ENCODE assay signal across 15 cellular contexts in the genomic region with DNA sequence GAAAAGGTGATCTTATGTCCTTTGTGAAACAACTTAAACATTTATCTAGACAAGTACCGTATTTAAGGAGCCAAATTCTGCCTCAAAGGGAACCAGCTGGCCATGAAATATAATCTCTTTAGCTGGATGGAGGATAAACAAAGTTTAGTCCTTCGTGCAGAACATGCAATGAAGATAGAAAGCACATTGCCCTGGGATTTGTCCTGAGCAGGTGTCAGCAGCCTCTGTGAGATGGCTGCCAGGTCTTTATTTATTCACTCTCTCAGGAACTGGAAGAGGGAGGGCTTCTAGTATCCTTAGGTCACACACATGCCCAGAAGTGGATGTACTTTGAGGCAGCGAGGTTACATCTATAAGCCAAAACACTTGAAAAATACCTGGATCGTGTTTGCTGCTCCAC. TPM values are rescaled to one million over a fixed set of nuclear protein-coding genes. Genes with fewer than 3 reads are reported as not detected.
DNase-seq lines count a peak whose midpoint lies in the region; ATAC-seq, FAIRE-seq and TF ChIP-seq lines count a peak whose summit lies in the region.
"Had no signal": no experiment of that assay in that cellular context is flagged by ENCODE, and none has a peak within 500 bp of the region (broad histone marks: within the 10 kb centered on the region; RNA-seq: fewer than 3 reads in every experiment).

No MANE protein-coding gene starts in this region.

- H3K9ac ChIP-seq in H1 (replicated peaks in 1 of 4; ENCODE audit: extremely low read depth in 1 of 4, low read depth in 3 of 4, low read length in 3 of 4) = no peak overlapping the region

- TF ChIP-seq CTCF in right atrium auricular region (IDR thresholded peaks at IDR 0.05) (no peak), H1 (IDR thresholded peaks at IDR 0.05; ENCODE audit: control extremely low read depth in 1 of 3, insufficient read depth in 1 of 3, low read depth in 1 of 3, low read length in 3 of 3) (no peak), upper lobe of right lung (IDR thresholded peaks at IDR 0.05) (no peak), lower leg skin (IDR thresholded peaks at IDR 0.05) (no peak)

- no peak overlapping the region for H3K27ac ChIP-seq in right atrium auricular region
- H3K27ac ChIP-seq in H1 (ENCODE audit: low read depth, low read length) = no peak overlapping the region
- no peak overlapping the region for H3K27ac ChIP-seq in upper lobe of right lung
- H3K27ac ChIP-seq: Peyer's patch, tibial nerve had no signal

- H3K9me3 ChIP-seq in right atrium auricular region (peaks cover 0 to 9% of the 10 kb centered on the region in 2 donors), H1 (ENCODE audit: insufficient read depth in 2 of 2, low read depth in 1 of 2, low read length in 1 of 2) (no peaks in the 10 kb centered on the region), upper lobe of right lung (no peaks in the 10 kb centered on the region)
- H3K9me3 ChIP-seq: Peyer's patch had no signal

- no peak overlapping the region for H2BK20ac ChIP-seq in H1 (ENCODE audit: low read length)

- WGBS in H1 (ENCODE audit: extremely low coverage in 1 of 2, insufficient coverage in 1 of 2, insufficient read length in 1 of 2, insufficient replicate concordance in 2 of 2, low coverage in 1 of 2, low lambda C conversion rate in 2 of 2, missing lambda C conversion rate in 1 of 2), 2 experiments = 92% methylated on average over 4 of the region's 4 CpGs; no CpG with 5 or more reads in 1 of the 2 experiments
- WGBS in lower leg skin, 2 donors = 77 to 78% methylated on average over 4 of the region's 4 CpGs

- H4K8ac ChIP-seq in H1 (ENCODE audit: extremely low read depth, insufficient read depth, low read length) = no peak overlapping the region

- no peak overlapping the region for H3K4ac ChIP-seq in H1 (replicated peaks; ENCODE audit: insufficient read length, low read depth, low read length)

- POLR2A ChIA-PET in H1 (lab: Charles Lee; ENCODE audit: partially characterized antibody) = no interaction called here

- no peak overlapping the region for H3K18ac ChIP-seq in H1 (ENCODE audit: extremely low read depth, low read length)

- H2BK120ac ChIP-seq in H1 (replicated peaks; ENCODE audit: low read depth, low read length) = no peak overlapping the region

- H3K23me2 ChIP-seq in H1 (ENCODE audit: low read depth, low read length) = no peaks in the 10 kb centered on the region

- H4K5ac ChIP-seq in H1 (ENCODE audit: insufficient read length, low read depth, low read length) = no peak overlapping the region

- H3K4me3 ChIP-seq in right atrium auricular region = no peak overlapping the region
- H3K4me3 ChIP-seq in H1 (ENCODE audit: extremely low read depth in 1 of 4, insufficient read depth in 2 of 4, low read depth in 3 of 4, low read length in 4 of 4) = no peak overlapping the region
- no peak overlapping the region for H3K4me3 ChIP-seq in upper lobe of right lung
- H3K4me3 ChIP-seq in lower leg skin (ENCODE audit: low read depth, poor library complexity, severe bottlenecking) = no peak overlapping the region
- H3K4me3 ChIP-seq: Peyer's patch, tibial nerve had no signal

- no peak overlapping the region for H2BK12ac ChIP-seq in H1 (ENCODE audit: low read depth, low read length)

- CTCF ChIA-PET in H1 (lab: Charles Lee; ENCODE audit: partially characterized antibody) = interaction anchor here (1.3 to 1.8 kb wide), 2 partner anchors 10 to 16 kb away, joined by 4 to 5 read pairs; no protein-coding TSS in a partner anchor

- peaks cover 0 to 8% of the 10 kb centered on the region in 2 donors for H3K4me1 ChIP-seq in right atrium auricular region
- no peaks in the 10 kb centered on the region for H3K4me1 ChIP-seq in H1 (replicated peaks in 1 of 4; ENCODE audit: control insufficient read depth in 3 of 4, insufficient read depth in 4 of 4, low read length in 3 of 4)
- no peaks in the 10 kb centered on the region for H3K4me1 ChIP-seq in upper lobe of right lung
- H3K4me1 ChIP-seq: Peyer's patch had no signal

- no peak overlapping the region for H2AK5ac ChIP-seq in H1 (ENCODE audit: low read depth, low read length)

- H3K56ac ChIP-seq in H1 (replicated peaks; ENCODE audit: insufficient read length, low read depth, low read length) = no peak overlapping the region

- no peak overlapping the region for H3K23ac ChIP-seq in H1 (ENCODE audit: insufficient read length)

- no peak for FAIRE-seq in H1 (lab: Jason Lieb, UNC)

- no peaks in the 10 kb centered on the region for H3K79me1 ChIP-seq in H1 (ENCODE audit: low read depth, low read length)

- intact Hi-C loops in Right ventricle myocardium inferior (cut with DNase I) (loop anchor here (2.0 to 5.0 kb wide), 3 partner anchors 55 to 745 kb away; a partner anchor contains a TSS), upper lobe of right lung (cut with DNase I) (no loop called here), lower leg skin (cut with DNase I; ENCODE audit: low total_unique reads) (loop anchor here (10.0 kb wide), 1 partner anchor 1023 kb away; no protein-coding TSS in a partner anchor)

- no peak overlapping the region for H3K14ac ChIP-seq in H1 (ENCODE audit: insufficient read length)

- H3K79me2 ChIP-seq in H1 (ENCODE audit: control insufficient read depth in 1 of 2, insufficient read depth in 2 of 2, low read length in 2 of 2) = no peaks in the 10 kb centered on the region

- H3K36me3 ChIP-seq in right atrium auricular region (no peaks in the 10 kb centered on the region), H1 (ENCODE audit: control insufficient read depth in 2 of 4, insufficient read depth in 4 of 4, low read length in 3 of 4) (no peaks in the 10 kb centered on the region), upper lobe of right lung (no peaks in the 10 kb centered on the region)
- H3K36me3 ChIP-seq: Peyer's patch, tibial nerve had no signal

- DNase-seq in Right ventricle myocardium inferior (ENCODE audit: missing footprints) = no peak
- no peak for DNase-seq in right atrium auricular region (ENCODE audit: low spot score)
- DNase-seq in NCI-H446 treated with DMSO at 0.1 percent for 48 hours (lab: John Stamatoyannopoulos, UW) = peak; percentile 26
- DNase-seq in H1 (ENCODE audit: low read depth in 1 of 2, low spot score in 2 of 2) = no peak
- DNase-seq in upper lobe of right lung = no peak
- DNase-seq in lower leg skin (ENCODE audit: low spot score in 2 of 2) = no peak
- DNase-seq: 8988T; activated CD8-positive, alpha-beta T cell treated with anti-CD3 and anti-CD28 coated beads, Interleukin-2, amount 10 ng/mL, durations not matched to agents 7 days and 5 days; activated naive CD4-positive, alpha-beta T cell; CD8-positive, alpha-beta memory T cell; Peyer's patch; stimulated activated CD4-positive, alpha-beta T cell treated with anti-CD3 and anti-CD28 coated beads, Interleukin-12 subunit alpha, Interleukin-12 subunit beta, amount 100 ng/mL, for 4 hours had no signal

- peak overlapping the region; percentile 64; the same call in 1 of the 2 replicates for H2AFZ ChIP-seq in H1 (ENCODE audit: low read length)

- TF ChIP-seq EP300 in H1 (IDR thresholded peaks at IDR 0.05; ENCODE audit: borderline replicate concordance in 1 of 2, low read depth in 2 of 2, low read length in 2 of 2) = no peak

- no peak overlapping the region for H2BK15ac ChIP-seq in H1 (ENCODE audit: low read length)

- no peak overlapping the region for H3K4me2 ChIP-seq in H1 (ENCODE audit: insufficient read depth in 1 of 2, low read depth in 2 of 2, low read length in 2 of 2)

- peak; percentile 89 for ATAC-seq in Right ventricle myocardium inferior
- ATAC-seq in upper lobe of right lung = peak; percentile 89
- ATAC-seq in HG03095 (IDR thresholded peaks at IDR 0.05; ENCODE audit: unreplicated experiment) = no peak
- ATAC-seq in GM18873 (IDR thresholded peaks at IDR 0.05; ENCODE audit: low FRiP score, unreplicated experiment) = no peak
- ATAC-seq: activated CD8-positive, alpha-beta T cell treated with anti-CD3 and anti-CD28 coated beads, Interleukin-2, amount 10 ng/mL, durations not matched to agents 7 days and 5 days had no signal

- H4K91ac ChIP-seq in H1 (replicated peaks; ENCODE audit: insufficient read length, low read length) = no peak overlapping the region

- no peaks in the 10 kb centered on the region for H3K27me3 ChIP-seq in right atrium auricular region
- H3K27me3 ChIP-seq in H1 (replicated peaks in 1 of 4; ENCODE audit: control insufficient read depth in 3 of 4, extremely low read depth in 1 of 4, insufficient read depth in 3 of 4, low read length in 3 of 4) = peaks cover 0 to 3% (median 0%) of the 10 kb centered on the region in 4 experiments; a peak in 1 of 7 replicates
- no peaks in the 10 kb centered on the region for H3K27me3 ChIP-seq in upper lobe of right lung
- H3K27me3 ChIP-seq: Peyer's patch, tibial nerve had no signal

- no peak overlapping the region for H2BK5ac ChIP-seq in H1 (ENCODE audit: low read depth, low read length)

- no peak for TF ChIP-seq POLR2A in H1 (IDR thresholded peaks at IDR 0.05; ENCODE audit: control extremely low read depth in 1 of 2, low read depth in 2 of 2, low read length in 2 of 2)
- no peak for TF ChIP-seq POLR2A in lower leg skin (IDR thresholded peaks at IDR 0.05)

- H4K20me1 ChIP-seq in H1 (replicated peaks in 1 of 2; ENCODE audit: control insufficient read depth in 1 of 2, insufficient read depth in 2 of 2, low read length in 2 of 2) = no peaks in the 10 kb centered on the region

- no peak for TF ChIP-seq RAD21 in H1 (IDR thresholded peaks at IDR 0.05 in 1 of 2, conservative IDR thresholded peaks at IDR 0.05 in 1 of 2; ENCODE audit: low read depth in 2 of 2, low read length in 2 of 2)

RNA-seq across cellular contexts. Expression of a gene that starts 57.4 kb away (rescaled TPM):
- total RNA-seq in Right ventricle myocardium inferior = 17.9 TPM
- 10 to 100 TPM; 15.6 to 25.5 TPM for total RNA-seq in right atrium auricular region
- 17.8 and 18.8 TPM in 2 replicates for total RNA-seq in H1 (2021; fragmentation: NEBNext Ultra II Directional; extraction: Animal tissue kit (Norgen Biotek cat#: 25700))
- polyA plus RNA-seq in H1 (2011; rRNA removed) = 6.7 and 14.2 TPM in 2 replicates
- polyA plus RNA-seq in H1 (2011; cell fraction: cytosol; rRNA removed) = 12.8 TPM
- 7.4 TPM for polyA plus RNA-seq in H1 (2011; cell fraction: nucleus; rRNA removed)
- polyA plus RNA-seq in H1 (2012, experiment 1 of 2) = 6.7 to 12.5 TPM (median 7.9 TPM) in 4 replicates
- 1.6 TPM for polyA plus RNA-seq in H1 (2012, experiment 2 of 2)
- polyA plus RNA-seq in H1 (2013, experiment 1 of 2) = 15.3 TPM
- 16.1 TPM for polyA plus RNA-seq in H1 (2013, experiment 2 of 2)
- polyA minus RNA-seq in H1 (2011; rRNA and poly(A)+ RNA removed) = 8.8 and 16.7 TPM in 2 replicates
- polyA minus RNA-seq in H1 (2011; cell fraction: cytosol; rRNA and poly(A)+ RNA removed) = 29.5 TPM
- polyA minus RNA-seq in H1 (2011; cell fraction: nucleus; rRNA and poly(A)+ RNA removed) = 43.2 TPM
- 31.0 TPM for total RNA-seq in upper lobe of right lung
- total RNA-seq in lower leg skin = 1 to 10 TPM; 5.4 to 9.9 (median 8.0) TPM

RNA-seq across cellular contexts. Expression of a gene that starts 57.6 kb away (rescaled TPM):
- total RNA-seq in Right ventricle myocardium inferior = 96.6 TPM
- 100 to 1,000 TPM in 1 of 2 donors, 10 to 100 TPM in 1; 67.0 to 228 TPM for total RNA-seq in right atrium auricular region
- total RNA-seq in H1 (2021; fragmentation: NEBNext Ultra II Directional; extraction: Animal tissue kit (Norgen Biotek cat#: 25700)) = 85.4 and 87.2 TPM in 2 replicates
- 45.2 and 50.8 TPM in 2 replicates for polyA plus RNA-seq in H1 (2011; rRNA removed)
- 37.1 TPM for polyA plus RNA-seq in H1 (2011; cell fraction: cytosol; rRNA removed)
- polyA plus RNA-seq in H1 (2011; cell fraction: nucleus; rRNA removed) = 135 TPM
- polyA plus RNA-seq in H1 (2012, experiment 1 of 2) = 97.3 to 113 TPM (median 103 TPM) in 4 replicates
- 49.6 TPM for polyA plus RNA-seq in H1 (2012, experiment 2 of 2)
- 111 TPM for polyA plus RNA-seq in H1 (2013, experiment 1 of 2)
- polyA plus RNA-seq in H1 (2013, experiment 2 of 2) = 96.0 TPM
- 64.1 and 75.0 TPM in 2 replicates for polyA minus RNA-seq in H1 (2011; rRNA and poly(A)+ RNA removed)
- polyA minus RNA-seq in H1 (2011; cell fraction: cytosol; rRNA and poly(A)+ RNA removed) = 48.3 TPM
- 71.0 TPM for polyA minus RNA-seq in H1 (2011; cell fraction: nucleus; rRNA and poly(A)+ RNA removed)
- 321 TPM for total RNA-seq in upper lobe of right lung
- 100 to 1,000 TPM in 1 of 4 donors, 10 to 100 TPM in 3; 25.7 to 263 (median 33.6) TPM for total RNA-seq in lower leg skin
- polyA plus RNA-seq: CD8-positive, alpha-beta memory T cell had no signal

Comparison
In these comparisons a context has a peak if more than half of its experiments do, and no peak if none do; other contexts are left out.
1. ATAC-seq: peak in Right ventricle myocardium inferior (single experiment) and upper lobe of right lung (single experiment); none in HG03095 (single experiment) and GM18873 (single experiment).